Comparison of ENCODE assay signal across 8 cellular contexts in the genomic region with DNA sequence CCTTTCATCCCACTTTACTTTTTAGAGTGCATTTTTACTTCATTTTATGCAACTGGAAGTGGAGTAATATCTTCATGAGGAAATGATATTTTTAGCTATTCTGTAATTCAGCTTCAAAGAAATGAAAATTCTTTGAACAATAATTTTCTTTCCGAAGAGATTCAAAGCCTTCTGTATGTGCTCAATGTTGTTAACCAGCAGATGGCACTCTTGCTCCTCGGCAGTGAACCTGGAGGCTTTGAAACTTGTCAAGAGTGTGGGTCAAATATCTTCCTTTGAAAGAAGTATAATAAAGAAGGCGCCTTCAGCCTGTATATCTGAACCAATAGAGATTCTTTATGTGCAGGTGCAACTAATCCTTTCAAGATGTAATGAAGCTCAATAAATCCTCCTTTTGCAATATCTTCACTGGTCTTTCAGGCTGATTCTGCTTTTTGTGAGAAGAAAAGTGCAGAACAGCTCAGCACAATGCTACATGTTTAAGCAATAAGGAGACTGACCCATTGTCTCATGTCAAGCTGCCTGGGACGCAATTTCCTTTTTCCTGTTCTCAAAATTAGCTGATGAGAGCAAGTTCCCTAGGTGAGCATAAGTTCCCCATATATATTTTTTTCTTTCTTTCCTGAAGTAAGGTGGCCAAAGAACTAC.
DNase-seq lines count a peak whose midpoint lies in the region; ATAC-seq, FAIRE-seq and TF ChIP-seq lines count a peak whose summit lies in the region.

No MANE protein-coding gene starts in this region.

- no peak overlapping the region for H2AFZ ChIP-seq in keratinocyte (ENCODE audit: control insufficient read depth, low read length)

- H3K36me3 ChIP-seq in breast epithelium (no peaks in the 10 kb centered on the region), keratinocyte (ENCODE audit: control insufficient read depth in 2 of 2, extremely low read depth in 1 of 2, insufficient read depth in 2 of 2, low read length in 2 of 2) (no peaks in the 10 kb centered on the region)

- H4K20me1 ChIP-seq in keratinocyte (ENCODE audit: control insufficient read depth, extremely low read depth, insufficient read depth, low read length), result no peaks in the 10 kb centered on the region

- H3K4me2 ChIP-seq in keratinocyte (ENCODE audit: control insufficient read depth, extremely low read depth, insufficient read depth, low read depth, low read length), result no peak overlapping the region

- no peaks in the 10 kb centered on the region for H3K79me2 ChIP-seq in keratinocyte (ENCODE audit: control insufficient read depth, insufficient read depth, low read length)

- no peak overlapping the region for H3K27ac ChIP-seq in breast epithelium
- H3K27ac ChIP-seq in keratinocyte (ENCODE audit: control insufficient read depth, insufficient read depth, low read length), result no peak overlapping the region

- H3K27me3 ChIP-seq in breast epithelium (no peaks in the 10 kb centered on the region), keratinocyte (ENCODE audit: control insufficient read depth, extremely low read depth, insufficient read depth, low read length) (no peaks in the 10 kb centered on the region)

- no peak overlapping the region for H3K9ac ChIP-seq in keratinocyte (ENCODE audit: control insufficient read depth, extremely low read depth, insufficient read depth, low read length)

- intact Hi-C loops in breast epithelium (cut with DNase I; ENCODE audit: low total_unique reads), result no loop called here

- DNase-seq in AG04449 (ENCODE audit: low read depth, low spot score) (peak; percentile 21), NCI-H1436 (lab: John Stamatoyannopoulos, UW) (peak; percentile 26), SW480 (ENCODE audit: low spot score) (peak; percentile 76), breast epithelium (ENCODE audit: low spot score in 2 of 2) (peak in 1 of 2 donors; percentile 20), keratinocyte (ENCODE audit: low read depth, low spot score) (no peak)
- DNase-seq in stimulated activated CD4-positive, alpha-beta T cell treated with anti-CD3 and anti-CD28 coated beads, Interleukin-2, amount 100 ng/mL, for 4 hours (ENCODE audit: low read depth), result peak; percentile 12

- no peak overlapping the region for H3K4me3 ChIP-seq in AG04449 (ENCODE audit: low read depth, low read length)
- H3K4me3 ChIP-seq in breast epithelium, result no peak overlapping the region
- no peak overlapping the region for H3K4me3 ChIP-seq in keratinocyte (ENCODE audit: control insufficient read depth in 2 of 3, extremely low read depth in 1 of 3, insufficient read depth in 2 of 3, low read depth in 1 of 3, low read length in 3 of 3)

- no peaks in the 10 kb centered on the region for H3K9me3 ChIP-seq in breast epithelium
- H3K9me3 ChIP-seq in keratinocyte (ENCODE audit: control insufficient read depth, low read depth, low read length), result no peaks in the 10 kb centered on the region

- no peaks in the 10 kb centered on the region for H3K9me1 ChIP-seq in keratinocyte (ENCODE audit: control insufficient read depth, extremely low read depth, insufficient read depth, low read length)

- CTCF ChIA-PET in AG04449 (lab: Yijun Ruan, JAX), result interaction anchor here (0.5 to 13.8 kb wide), 48 partner anchors 10 to 1915 kb away, joined by 3 to 613 read pairs (median 4); no protein-coding TSS in a partner anchor

- H3K4me1 ChIP-seq in breast epithelium, result no peaks in the 10 kb centered on the region
- no peaks in the 10 kb centered on the region for H3K4me1 ChIP-seq in keratinocyte (ENCODE audit: control insufficient read depth, extremely low read depth, insufficient read depth, low read length)

- dilution Hi-C loops in keratinocyte (cut with MboI; ENCODE audit: extremely low pct_ligation_motif_present, low sequenced_read_pairs), result loop anchor here (25.0 kb wide), 1 partner anchor 1076 kb away; no protein-coding TSS in a partner anchor

- POLR2A ChIA-PET in AG04449 (lab: Yijun Ruan, JAX), result no interaction called here

- TF ChIP-seq CTCF in AG04449 (IDR thresholded peaks at IDR 0.05; ENCODE audit: insufficient read depth, low read length, missing control alignments) (peak; percentile 82), breast epithelium (IDR thresholded peaks at IDR 0.05) (peak in 2 of 3 donors; percentile 50 to 65), keratinocyte (optimal IDR thresholded peaks at IDR 0.05 in 1 of 3, IDR thresholded peaks at IDR 0.05 in 1 of 3, conservative IDR thresholded peaks at IDR 0.05 in 1 of 3; ENCODE audit: extremely low read depth in 1 of 3, insufficient read depth in 2 of 3, low read length in 3 of 3) (peak; percentile 64 to 76 (median 71))

- peak; percentile 69 for FAIRE-seq in keratinocyte (lab: Jason Lieb, UNC)

- TF ChIP-seq POLR2A in breast epithelium (IDR thresholded peaks at IDR 0.05), result no peak

- ATAC-seq in GM18498 (IDR thresholded peaks at IDR 0.05; ENCODE audit: unreplicated experiment), result peak; percentile 76
- ATAC-seq in HG02852 (IDR thresholded peaks at IDR 0.05; ENCODE audit: unreplicated experiment), result peak; percentile 79
